2 cellular contexts compared by ENCODE assay signal in the genomic region with DNA sequence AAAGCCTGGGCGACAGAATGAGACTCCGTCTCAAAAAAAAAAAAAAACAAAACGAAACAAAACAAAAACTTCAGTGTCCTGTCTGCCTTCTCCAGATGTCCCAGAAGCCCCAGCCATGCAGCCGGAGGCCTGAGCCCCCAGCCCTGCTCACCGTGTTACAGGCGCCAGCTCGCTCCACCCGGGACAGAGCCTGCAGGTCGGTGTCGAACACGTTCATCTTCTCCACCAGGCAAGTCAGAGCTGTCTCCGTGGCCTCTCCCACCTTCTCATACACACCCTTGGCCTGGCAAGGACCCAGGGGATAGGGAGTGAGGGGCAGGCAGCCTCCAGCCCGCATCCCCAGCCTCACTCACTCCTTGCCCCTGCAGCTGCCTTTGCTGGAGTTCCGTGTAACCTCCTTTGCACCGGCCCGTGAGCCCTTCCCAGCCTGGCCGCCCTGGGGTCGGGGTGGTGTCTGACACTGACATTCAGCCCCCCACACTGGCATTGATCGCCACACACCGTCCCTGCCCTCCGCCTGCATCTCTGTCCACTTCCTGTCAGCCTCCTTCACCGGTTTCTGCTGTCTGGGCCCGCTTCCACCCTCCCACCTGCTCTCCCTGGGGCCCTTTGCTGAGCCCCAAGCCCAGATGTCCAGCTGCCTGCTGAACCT.
A peak's percentile ranks its signal among the peaks of the same experiment; 100 is the strongest.
TF ChIP-seq lines count a peak whose summit lies in the region.

No MANE protein-coding gene starts in this region.

TF ChIP-seq in HepG2, 621 proteins besides CTCF, POLR2A, EP300 and RAD21:
- no peak for TF ChIP-seq REPIN1 (CRISPR knock-in tag; IDR thresholded peaks at IDR 0.05; ENCODE audit: borderline replicate concordance, low read depth)
- TF ChIP-seq SATB2 (CRISPR knock-in tag; IDR thresholded peaks at IDR 0.05) = no peak
- no peak for TF ChIP-seq ZNF260 (CRISPR knock-in tag; IDR thresholded peaks at IDR 0.05; ENCODE audit: borderline replicate concordance, low read depth)
- TF ChIP-seq, protein P1, sequence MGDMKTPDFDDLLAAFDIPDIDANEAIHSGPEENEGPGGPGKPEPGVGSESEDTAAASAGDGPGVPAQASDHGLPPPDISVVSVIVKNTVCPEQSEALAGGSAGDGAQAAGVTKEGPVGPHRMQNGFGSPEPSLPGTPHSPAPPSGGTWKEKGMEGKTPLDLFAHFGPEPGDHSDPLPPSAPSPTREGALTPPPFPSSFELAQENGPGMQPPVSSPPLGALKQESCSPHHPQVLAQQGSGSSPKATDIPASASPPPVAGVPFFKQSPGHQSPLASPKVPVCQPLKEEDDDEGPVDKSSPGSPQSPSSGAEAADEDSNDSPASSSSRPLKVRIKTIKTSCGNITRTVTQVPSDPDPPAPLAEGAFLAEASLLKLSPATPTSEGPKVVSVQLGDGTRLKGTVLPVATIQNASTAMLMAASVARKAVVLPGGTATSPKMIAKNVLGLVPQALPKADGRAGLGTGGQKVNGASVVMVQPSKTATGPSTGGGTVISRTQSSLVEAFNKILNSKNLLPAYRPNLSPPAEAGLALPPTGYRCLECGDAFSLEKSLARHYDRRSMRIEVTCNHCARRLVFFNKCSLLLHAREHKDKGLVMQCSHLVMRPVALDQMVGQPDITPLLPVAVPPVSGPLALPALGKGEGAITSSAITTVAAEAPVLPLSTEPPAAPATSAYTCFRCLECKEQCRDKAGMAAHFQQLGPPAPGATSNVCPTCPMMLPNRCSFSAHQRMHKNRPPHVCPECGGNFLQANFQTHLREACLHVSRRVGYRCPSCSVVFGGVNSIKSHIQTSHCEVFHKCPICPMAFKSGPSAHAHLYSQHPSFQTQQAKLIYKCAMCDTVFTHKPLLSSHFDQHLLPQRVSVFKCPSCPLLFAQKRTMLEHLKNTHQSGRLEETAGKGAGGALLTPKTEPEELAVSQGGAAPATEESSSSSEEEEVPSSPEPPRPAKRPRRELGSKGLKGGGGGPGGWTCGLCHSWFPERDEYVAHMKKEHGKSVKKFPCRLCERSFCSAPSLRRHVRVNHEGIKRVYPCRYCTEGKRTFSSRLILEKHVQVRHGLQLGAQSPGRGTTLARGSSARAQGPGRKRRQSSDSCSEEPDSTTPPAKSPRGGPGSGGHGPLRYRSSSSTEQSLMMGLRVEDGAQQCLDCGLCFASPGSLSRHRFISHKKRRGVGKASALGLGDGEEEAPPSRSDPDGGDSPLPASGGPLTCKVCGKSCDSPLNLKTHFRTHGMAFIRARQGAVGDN (CRISPR knock-in tag; IDR thresholded peaks at IDR 0.05) = no peak
- TF ChIP-seq GABPB1 (CRISPR knock-in tag; IDR thresholded peaks at IDR 0.05) = peak; percentile 23; the same call in 1 of the 2 replicates

TF ChIP-seq in K562, 482 proteins besides CTCF, POLR2A, EP300 and RAD21:
- peak; percentile 56; the same call in 1 of the 2 replicates for TF ChIP-seq RBFOX2 (IDR thresholded peaks at IDR 0.05; ENCODE audit: low read depth, low read length)
- TF ChIP-seq FOXM1 (IDR thresholded peaks at IDR 0.05; ENCODE audit: low read depth) = no peak
- no peak for TF ChIP-seq FOXM1 (CRISPR knock-in tag; IDR thresholded peaks at IDR 0.05; ENCODE audit: low read depth)
- peak; percentile 81 for TF ChIP-seq POLR2G (IDR thresholded peaks at IDR 0.05; ENCODE audit: low read depth, low read length)
- peak; percentile 60 for TF ChIP-seq RBM22 (IDR thresholded peaks at IDR 0.05; ENCODE audit: low read depth, low read length, poor library complexity, severe bottlenecking)
- no peak for TF ChIP-seq ARNT (IDR thresholded peaks at IDR 0.05)
